ENCODE assay signal across 11 cellular contexts in the genomic region with DNA sequence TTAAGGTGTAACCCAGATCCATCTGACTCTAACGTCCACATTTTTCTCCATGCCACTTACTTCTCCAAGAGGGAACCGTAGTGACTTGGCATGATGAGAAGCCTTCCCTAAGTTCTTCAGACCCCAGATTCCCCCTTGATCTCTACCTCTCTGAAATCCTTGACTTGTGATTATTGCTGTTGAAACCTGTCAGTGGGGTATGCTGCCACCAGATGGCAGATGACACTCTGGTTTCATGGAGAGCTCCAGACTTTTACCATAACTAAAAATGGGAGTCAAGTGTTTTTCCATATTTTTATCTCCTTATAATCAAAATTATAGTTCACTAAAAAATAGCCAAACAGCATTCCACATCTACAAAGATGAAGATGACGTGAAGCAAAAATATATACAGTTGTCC.
A peak's percentile ranks its signal among the peaks of the same experiment; 100 is the strongest.
DNase-seq lines count a peak whose midpoint lies in the region; ATAC-seq, FAIRE-seq and TF ChIP-seq lines count a peak whose summit lies in the region.
"Had no signal": no experiment of that assay in that cellular context is flagged by ENCODE, and none has a peak within 500 bp of the region (broad histone marks: within the 10 kb centered on the region; RNA-seq: fewer than 3 reads in every experiment).

No MANE protein-coding gene starts in this region.

- no peaks in the 10 kb centered on the region for H3K36me3 ChIP-seq in Caco-2 (ENCODE audit: control insufficient read depth, insufficient read depth, low read length)
- no peaks in the 10 kb centered on the region for H3K36me3 ChIP-seq in K562 (ENCODE audit: control insufficient read depth, insufficient read depth, low read length)
- H3K36me3 ChIP-seq in liver (ENCODE audit: control insufficient read depth in 4 of 4, insufficient read depth in 3 of 4, low read depth in 1 of 4, low read length in 3 of 4), result no peaks in the 10 kb centered on the region

- H3K27ac Mint-ChIP-seq in Caco-2 (ENCODE audit: unreplicated experiment), result no peak overlapping the region
- H3K27ac Mint-ChIP-seq: naive thymus-derived CD4-positive, alpha-beta T cell had no signal

- H3K27ac ChIP-seq in K562 (ENCODE audit: extremely low read depth, low read depth, low read length) (no peak overlapping the region), liver (ENCODE audit: low read depth in 1 of 2, low read length in 2 of 2) (no peak overlapping the region)

- H3K4me3 Mint-ChIP-seq in Caco-2 (ENCODE audit: unreplicated experiment), result no peak overlapping the region
- H3K4me3 Mint-ChIP-seq: naive thymus-derived CD4-positive, alpha-beta T cell had no signal

- intact Hi-C loops in Caco-2 (cut with micrococcal nuclease; ENCODE audit: unreplicated experiment) (loop anchor here (1.0 to 10.0 kb wide), 3 partner anchors 60 to 761 kb away; no protein-coding TSS in a partner anchor), K562 (cut with micrococcal nuclease) (loop anchor here (1.0 to 10.0 kb wide), 2 partner anchors 71 to 763 kb away; no protein-coding TSS in a partner anchor)

- TF ChIP-seq POLR2A in K562 (conservative IDR thresholded peaks at IDR 0.05), result no peak

- ATAC-seq in K562, result peak; percentile 53; the same call in 1 of the 3 replicates
- ATAC-seq: naive thymus-derived CD4-positive, alpha-beta T cell had no signal

- no peaks in the 10 kb centered on the region for H3K9me3 Mint-ChIP-seq in Caco-2 (ENCODE audit: unreplicated experiment)

- no peaks in the 10 kb centered on the region for H3K27me3 ChIP-seq in Caco-2 (replicated peaks; ENCODE audit: control insufficient read depth, insufficient read depth, low read length)
- peaks cover 0 to 10% of the 10 kb centered on the region in 2 experiments; a peak in 4 of 5 replicates for H3K27me3 ChIP-seq in K562 (ENCODE audit: control insufficient read depth in 2 of 2, insufficient read depth in 2 of 2, low read length in 2 of 2)
- no peaks in the 10 kb centered on the region for H3K27me3 ChIP-seq in liver (ENCODE audit: control insufficient read depth in 4 of 4, insufficient read depth in 4 of 4, low read length in 3 of 4)

- H3K9me1 ChIP-seq in K562 (ENCODE audit: control insufficient read depth, insufficient read depth, low read length), result no peaks in the 10 kb centered on the region

- POLR2A ChIA-PET in Caco-2 (lab: Charles Lee) (no interaction called here), K562 (lab: Yijun Ruan, JAX) (no interaction called here)

- no peaks in the 10 kb centered on the region for H4K20me1 ChIP-seq in K562 (replicated peaks; ENCODE audit: control insufficient read depth, insufficient read depth, low read length)

- H3K4me2 ChIP-seq in K562 (ENCODE audit: insufficient read depth, low read length), result no peak overlapping the region

- peaks cover 2% of the 10 kb centered on the region for H3K27me3 Mint-ChIP-seq in Caco-2 (ENCODE audit: insufficient read depth, unreplicated experiment)

- no peak for TF ChIP-seq EP300 in K562 (IDR thresholded peaks at IDR 0.05; ENCODE audit: low read length)

- no peak overlapping the region for H2AFZ ChIP-seq in K562 (ENCODE audit: low read depth, low read length)

- no peaks in the 10 kb centered on the region for H3K79me2 ChIP-seq in K562 (ENCODE audit: control insufficient read depth, insufficient read depth, low read length)

- H3K4me1 ChIP-seq in Caco-2 (no peaks in the 10 kb centered on the region; the same call in 1 of the 2 replicates), K562 (replicated peaks in 1 of 2; ENCODE audit: control insufficient read depth in 2 of 2, insufficient read depth in 2 of 2, low read length in 2 of 2) (no peaks in the 10 kb centered on the region), liver (ENCODE audit: control insufficient read depth in 4 of 4, insufficient read depth in 4 of 4, low read length in 3 of 4) (no peaks in the 10 kb centered on the region)

- WGBS in K562 (ENCODE audit: insufficient coverage, low coverage, missing lambda C conversion rate), result 2% methylated on average over 3 of the region's 3 CpGs
- 47% methylated on average over 3 of the region's 3 CpGs for WGBS in liver

- TF ChIP-seq RAD21 in K562 (CRISPR knock-in tag; conservative IDR thresholded peaks at IDR 0.05 in 1 of 2, IDR thresholded peaks at IDR 0.05 in 1 of 2), result peak; percentile 79 to 80
- peak; percentile 84 to 89 for TF ChIP-seq RAD21 in liver (IDR thresholded peaks at IDR 0.05)

- peaks cover 6% of the 10 kb centered on the region for H3K4me1 Mint-ChIP-seq in Caco-2 (ENCODE audit: low read depth, unreplicated experiment)
- H3K4me1 Mint-ChIP-seq: naive thymus-derived CD4-positive, alpha-beta T cell had no signal

- peak in 1 of 2 experiments; percentile 32 for DNase-seq in Caco-2
- peak; percentile 69 for DNase-seq in HT-29 (ENCODE audit: low spot score)
- DNase-seq in K562 (ENCODE audit: extremely low read depth in 1 of 4, low spot score in 3 of 4), result peak; percentile 14 to 50 (median 24)
- DNase-seq in activated CD4-positive, alpha-beta T cell treated with anti-CD3 and anti-CD28 coated beads for 1 hour, result no peak
- no peak for DNase-seq in NCI-H1436 treated with DMSO at 0.1 percent for 48 hours (lab: John Stamatoyannopoulos, UW)
- no peak for DNase-seq in DMS114 treated with DMSO at 0.1 percent for 48 hours (lab: John Stamatoyannopoulos, UW; ENCODE audit: unreplicated experiment)
- DNase-seq in NCI-H2107 treated with DMSO at 0.1 percent for 48 hours (lab: John Stamatoyannopoulos, UW; ENCODE audit: unreplicated experiment), result no peak
- DNase-seq: cerebellar nuclear complex; naive thymus-derived CD4-positive, alpha-beta T cell; stimulated activated naive CD4-positive, alpha-beta T cell had no signal

- CTCF ChIA-PET in Caco-2 (lab: Charles Lee) (interaction anchor here (0.6 to 1.5 kb wide), 7 partner anchors 14 to 761 kb away, joined by 3 to 26 read pairs (median 5); no protein-coding TSS in a partner anchor), K562 (lab: Yijun Ruan, JAX; ENCODE audit: low intra/inter-chr PET ratio) (interaction anchor here (0.7 to 1.3 kb wide), 5 partner anchors 65 to 761 kb away, joined by 3 to 7 read pairs (median 3); no protein-coding TSS in a partner anchor)

- peak; percentile 48 to 64 for TF ChIP-seq CTCF in Caco-2 (IDR thresholded peaks at IDR 0.05; ENCODE audit: insufficient read depth in 1 of 2, low read depth in 1 of 2, low read length in 1 of 2, severe bottlenecking in 1 of 2, unreplicated experiment in 1 of 2)
- TF ChIP-seq CTCF in K562 (IDR thresholded peaks at IDR 0.05 in 2 of 3, conservative IDR thresholded peaks at IDR 0.05 in 1 of 3; ENCODE audit: insufficient read depth in 2 of 3, low read depth in 1 of 3, low read length in 3 of 3), result peak; percentile 49 to 71 (median 64)
- TF ChIP-seq CTCF in liver (IDR thresholded peaks at IDR 0.05; ENCODE audit: low read depth, low read length, missing input control), result peak; percentile 63

- BruUV-seq in Caco-2 (replicated peaks; lab: Mats Ljungman, UMichigan), result no TSS peak
- BruUV-seq in K562 (replicated peaks; lab: Mats Ljungman, UMichigan), result no TSS peak

- in situ Hi-C loops in K562 (cut with MboI), result no loop called here

- peak; percentile 59 for FAIRE-seq in K562 (lab: Jason Lieb, UNC)

- H3K4me3 ChIP-seq in Caco-2 (ENCODE audit: low read depth, low read length) (no peak overlapping the region), K562 (no peak overlapping the region), liver (ENCODE audit: low read depth in 1 of 3, low read length in 3 of 3) (no peak overlapping the region)

- H3K36me3 Mint-ChIP-seq in Caco-2 (ENCODE audit: insufficient read depth, unreplicated experiment), result no peaks in the 10 kb centered on the region
- H3K36me3 Mint-ChIP-seq: naive thymus-derived CD4-positive, alpha-beta T cell had no signal

- H3K9me3 ChIP-seq in Caco-2, result no peaks in the 10 kb centered on the region
- no peaks in the 10 kb centered on the region for H3K9me3 ChIP-seq in K562 (replicated peaks; ENCODE audit: control insufficient read depth, insufficient read depth, low read depth, low read length)
- H3K9me3 ChIP-seq in liver (ENCODE audit: control insufficient read depth in 4 of 4, low read length in 3 of 4), result no peaks in the 10 kb centered on the region

- no peak overlapping the region for H3K9ac ChIP-seq in K562 (ENCODE audit: insufficient read depth in 1 of 2, low read depth in 2 of 2, low read length in 2 of 2)
- no peak overlapping the region for H3K9ac ChIP-seq in liver (ENCODE audit: low read depth in 1 of 2, low read length in 2 of 2)

TF ChIP-seq in K562, 482 proteins besides CTCF, POLR2A, EP300 and RAD21:
- TF ChIP-seq CHD4 (IDR thresholded peaks at IDR 0.05; ENCODE audit: insufficient read depth, insufficient replicate concordance, low read depth, low read length, poor library complexity, severe bottlenecking) (no peak), SMC3 (conservative IDR thresholded peaks at IDR 0.05; ENCODE audit: insufficient read depth, low read depth, low read length) (peak; percentile 53)

TF ChIP-seq in liver, 16 proteins besides CTCF, POLR2A, EP300 and RAD21:
- TF ChIP-seq JUND (IDR thresholded peaks at IDR 0.05) (no peak), EGR1 (IDR thresholded peaks at IDR 0.05; ENCODE audit: low read depth in 2 of 2) (no peak), GABPA (IDR thresholded peaks at IDR 0.05 in 1 of 2, conservative IDR thresholded peaks at IDR 0.05 in 1 of 2) (no peak), RXRA (IDR thresholded peaks at IDR 0.05) (no peak)
TF ChIP-seq in liver: peak in this region for 0.

Comparison
In these comparisons a context has a peak if more than half of its experiments do, and no peak if none do; other contexts are left out.
1. DNase-seq: peak in HT-29 (single experiment) and K562 (4 of 4); none in activated CD4-positive, alpha-beta T cell treated with anti-CD3 and anti-CD28 coated beads for 1 hour (single experiment), NCI-H1436 treated with DMSO at 0.1 percent for 48 hours (single experiment), DMS114 treated with DMSO at 0.1 percent for 48 hours (single experiment) and NCI-H2107 treated with DMSO at 0.1 percent for 48 hours (single experiment).
2. Peak in every context shown above with its lines, with median percentiles within 50 percentile points of each other: CTCF ChIP-seq.